Comparison of ENCODE assay signal across 7 cellular contexts in the genomic region with DNA sequence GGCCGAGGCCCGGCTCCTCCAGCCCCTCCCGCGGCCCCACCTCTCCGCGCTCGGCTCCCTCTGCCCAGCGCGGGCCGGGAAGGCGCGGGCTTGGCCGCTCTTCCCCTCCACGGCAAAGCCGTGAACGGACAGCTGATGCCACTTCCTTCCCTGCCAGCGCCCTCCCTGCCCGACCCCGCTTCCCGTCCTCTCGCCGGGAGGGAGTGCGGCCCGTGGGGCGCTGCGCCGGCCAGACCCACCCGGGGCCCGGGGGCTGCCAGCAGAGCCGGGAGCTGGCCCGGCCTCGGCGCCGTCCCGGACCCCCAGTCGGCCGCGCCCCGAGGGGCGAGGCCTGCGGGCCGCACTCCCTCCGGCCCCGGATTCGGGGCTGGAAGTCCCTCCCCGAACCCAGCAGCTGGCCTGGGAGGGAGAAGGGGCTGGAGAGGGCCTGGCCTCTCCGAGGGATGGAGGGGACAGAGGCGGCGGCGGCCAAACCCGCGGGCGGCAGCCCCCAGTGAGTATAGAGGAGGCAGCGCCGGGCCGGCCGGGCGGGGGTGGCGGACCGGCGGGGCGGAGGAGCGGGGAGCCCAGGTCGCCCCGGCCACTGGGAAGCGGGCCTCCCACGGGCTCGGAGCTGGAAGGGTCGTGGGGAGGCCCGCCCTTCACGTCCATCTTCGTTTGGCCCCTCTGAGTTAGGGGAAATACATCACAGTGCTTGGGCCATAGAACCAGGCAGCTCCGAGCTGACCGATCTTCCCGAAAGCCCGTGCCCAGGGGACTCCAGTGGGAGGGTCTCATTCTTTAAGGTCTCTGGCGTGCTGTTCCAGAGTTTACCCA. TPM values are rescaled to one million over a fixed set of nuclear protein-coding genes. Genes with fewer than 3 reads are reported as not detected.
DNase-seq lines count a peak whose midpoint lies in the region; ATAC-seq, FAIRE-seq and TF ChIP-seq lines count a peak whose summit lies in the region.

A gene with protein sequence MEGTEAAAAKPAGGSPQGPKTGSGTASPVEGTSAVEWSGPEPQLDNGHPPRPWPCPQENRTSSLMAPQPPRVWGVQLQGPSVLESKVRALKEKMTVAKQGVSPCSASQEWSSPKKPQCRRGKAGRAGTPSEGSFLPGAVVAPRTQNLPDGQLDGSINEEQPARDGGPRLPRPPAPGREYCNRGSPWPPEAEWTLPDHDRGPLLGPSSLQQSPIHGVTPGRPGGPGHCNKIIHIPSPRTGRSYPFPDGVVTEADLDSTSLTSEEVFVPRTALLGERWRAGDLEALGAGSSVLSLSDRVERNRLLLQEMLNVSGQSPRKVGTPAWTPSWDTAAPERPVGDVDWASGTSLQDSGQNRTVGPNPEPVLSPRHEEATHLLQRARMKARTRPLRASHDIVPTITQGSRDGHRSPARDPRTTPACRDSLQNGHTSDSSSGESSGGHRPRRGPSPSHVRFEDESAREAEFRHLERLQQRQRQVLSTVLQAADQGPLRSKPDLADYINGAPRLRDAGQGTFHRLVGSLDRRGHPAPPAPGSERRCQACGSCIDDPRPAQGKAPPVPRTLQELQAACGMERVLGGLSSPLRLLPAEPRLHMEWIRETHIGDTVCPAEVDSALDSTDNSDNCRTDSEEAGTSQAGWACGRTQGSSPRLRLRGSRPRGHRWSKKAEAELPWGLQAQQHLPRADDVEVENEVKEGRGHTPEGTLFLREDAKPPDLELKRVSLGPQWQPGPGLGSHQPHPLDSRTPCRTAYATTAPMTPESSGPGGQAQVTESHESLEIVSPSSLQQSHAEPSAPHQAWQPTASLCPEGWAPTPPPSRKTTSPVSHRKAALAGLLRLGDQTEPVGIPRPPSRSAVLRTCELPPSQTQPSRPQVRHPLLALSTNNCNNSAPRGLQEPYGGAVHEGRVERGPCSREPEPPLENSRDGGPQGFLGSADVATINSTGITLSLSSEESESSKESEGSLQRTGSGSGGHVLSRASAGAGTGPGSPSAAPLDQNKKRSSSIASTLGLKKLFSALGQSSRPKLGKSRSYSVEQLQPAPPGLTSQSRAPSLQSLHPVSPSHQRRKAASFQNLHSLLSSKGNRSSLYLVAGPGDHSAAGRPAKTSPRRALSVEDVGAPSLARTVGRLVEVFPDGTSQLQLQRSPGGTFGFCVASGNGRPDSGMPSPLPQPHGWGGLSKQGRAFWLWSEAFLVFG (plus strand): TSS at position 97 of the 816 bp plus-strand sequence. CDS start 347 bp downstream, at position 444.

- H3K9me3 ChIP-seq in endodermal cell (ENCODE audit: control insufficient read depth, low read length) (no peaks in the 10 kb centered on the region), tibial nerve (no peaks in the 10 kb centered on the region)

- H3K4me1 ChIP-seq in endodermal cell (ENCODE audit: control insufficient read depth, insufficient read depth, low read length) (no peaks in the 10 kb centered on the region), tibial nerve (peaks cover 0 to 37% (median 11%) of the 10 kb centered on the region in 4 donors)

- 7 to 12% methylated on average over 31 to 77 of the region's 77 CpGs for WGBS in endodermal cell (ENCODE audit: insufficient coverage in 1 of 2, insufficient read length in 1 of 2), 2 experiments
- WGBS in tibial nerve, 2 donors = 0 to 2% methylated on average over 2 to 36 of the region's 77 CpGs

- TF ChIP-seq POLR2A in GM12891 (IDR thresholded peaks at IDR 0.05; ENCODE audit: low read depth, low read length) (no peak), tibial nerve (IDR thresholded peaks at IDR 0.05) (no peak)

- H3K27ac ChIP-seq in endodermal cell (ENCODE audit: low read depth, low read length) (no peak within 1 kb of the TSS), tibial nerve (peak within 1 kb of the TSS; percentile 86 to 96 (median 91))

- no peak for TF ChIP-seq EP300 in tibial nerve (IDR thresholded peaks at IDR 0.05)

- H3K9me3 Mint-ChIP-seq in endodermal cell = no peaks in the 10 kb centered on the region
- no peaks in the 10 kb centered on the region for H3K9me3 Mint-ChIP-seq in memory B cell

- H3K4me1 Mint-ChIP-seq in endodermal cell (peaks cover 21% of the 10 kb centered on the region), memory B cell (peaks cover 6% of the 10 kb centered on the region)

- no peak for DNase-seq in GM12891 (ENCODE audit: insufficient read length, low spot score)
- peak; percentile 52 for DNase-seq in NCI-H146 (lab: John Stamatoyannopoulos, UW)
- peak; percentile 83 for DNase-seq in endodermal cell
- DNase-seq in memory B cell (ENCODE audit: low spot score in 2 of 2) = no peak
- no peak for DNase-seq in tibial nerve (ENCODE audit: low spot score in 2 of 2)
- DNase-seq in activated CD4-positive, CD25-positive, alpha-beta regulatory T cell treated with anti-CD3 and anti-CD28 coated beads, Interleukin-2, amount 50 U/mL, for 72 hours = no peak

- peaks cover 12% of the 10 kb centered on the region for H3K27me3 Mint-ChIP-seq in endodermal cell (ENCODE audit: insufficient read depth)
- H3K27me3 Mint-ChIP-seq in memory B cell = peaks cover 6% of the 10 kb centered on the region

- peak within 1 kb of the TSS; percentile 82 for H3K27ac Mint-ChIP-seq in endodermal cell
- H3K27ac Mint-ChIP-seq in memory B cell = no peak within 1 kb of the TSS

- H3K9ac ChIP-seq in endodermal cell (ENCODE audit: extremely low read depth, low read length, poor library complexity, severe bottlenecking) = peak within 1 kb of the TSS; percentile 5

- peaks cover 30% of the 10 kb centered on the region for H3K27me3 ChIP-seq in endodermal cell (ENCODE audit: control insufficient read depth, insufficient read depth, low read length, poor library complexity, severe bottlenecking)
- no peaks in the 10 kb centered on the region for H3K27me3 ChIP-seq in tibial nerve

- FAIRE-seq in GM12891 (lab: Jason Lieb, UNC) = peak; percentile 51

- ATAC-seq in memory B cell (ENCODE audit: low read depth) (no peak), HG03108 (IDR thresholded peaks at IDR 0.05; ENCODE audit: unreplicated experiment) (no peak)

- no peak for TF ChIP-seq CTCF in endodermal cell (conservative IDR thresholded peaks at IDR 0.05)
- TF ChIP-seq CTCF in tibial nerve (IDR thresholded peaks at IDR 0.05) = no peak

- H3K36me3 Mint-ChIP-seq in endodermal cell (ENCODE audit: low read depth) (no peaks in the 10 kb centered on the region), memory B cell (no peaks in the 10 kb centered on the region)

- H3K4me3 Mint-ChIP-seq in endodermal cell (peak within 1 kb of the TSS; percentile 66), memory B cell (peak within 1 kb of the TSS; percentile 52)

- H3K4me3 ChIP-seq in endodermal cell (ENCODE audit: low read length) (peak within 1 kb of the TSS; percentile 67), tibial nerve (peak within 1 kb of the TSS; percentile 59 to 76 (median 70))

- H3K36me3 ChIP-seq in endodermal cell (ENCODE audit: control insufficient read depth, insufficient read depth, low read length) = no peaks in the 10 kb centered on the region
- H3K36me3 ChIP-seq in tibial nerve = peaks cover 0 to 19% (median 0%) of the 10 kb centered on the region in 3 donors

TF ChIP-seq in GM12891, 5 proteins besides CTCF, POLR2A, EP300 and RAD21:
- TF ChIP-seq POLR2AphosphoS5 (IDR thresholded peaks at IDR 0.05; ENCODE audit: low read depth, low read length) = no peak
- TF ChIP-seq SPI1 (IDR thresholded peaks at IDR 0.05; ENCODE audit: low read depth, low read length) = 0 out of 2 replicates have a peak, but pooled peaks have one; percentile 15

RNA-seq across cellular contexts. Expression of the gene that starts here (rescaled TPM):
- 0.35 TPM for polyA plus RNA-seq in GM12891 (2012; ENCODE audit: low read depth, missing spikeins)
- total RNA-seq in endodermal cell (1 to 10 TPM; 3.3 to 5.8 TPM), tibial nerve (10 to 100 TPM; 14.9 to 22.6 (median 19.1) TPM)
- 1.2 TPM for polyA plus RNA-seq in endodermal cell (2013, experiment 1 of 2)
- 1.3 TPM for polyA plus RNA-seq in endodermal cell (2013, experiment 2 of 2)

Comparison
In these comparisons a context has a peak if more than half of its experiments do, and no peak if none do; other contexts are left out.
1. DNase-seq: peak in NCI-H146 (single experiment) and endodermal cell (single experiment); none in GM12891 (single experiment), memory B cell (0 of 2), tibial nerve (0 of 2) and activated CD4-positive, CD25-positive, alpha-beta regulatory T cell treated with anti-CD3 and anti-CD28 coated beads, Interleukin-2, amount 50 U/mL, for 72 hours (single experiment).